In genomic region chr11:119797736-119798135, GRCh38 we compare ENCODE assay signal across 18 cellular contexts.
DNase-seq lines count a peak whose midpoint lies in the region; ATAC-seq and TF ChIP-seq lines count a peak whose summit lies in the region.
"Had no signal": no experiment of that assay in that cellular context is flagged by ENCODE, and none has a peak within 500 bp of the region (broad histone marks: within the 10 kb centered on the region; RNA-seq: fewer than 3 reads in every experiment).

No MANE protein-coding gene starts in this region.

- H3K4me2 ChIP-seq in PC-9 = no peak overlapping the region
- H3K4me2 ChIP-seq: A549, KMS-11 had no signal

- H3K4me3 ChIP-seq in PC-9 = no peak overlapping the region
- H3K4me3 ChIP-seq: A549 had no signal

- no peaks in the 10 kb centered on the region for H4K20me1 ChIP-seq in PC-9 (ENCODE audit: insufficient read depth)

- CTCF ChIA-PET in WTC11 (lab: Charles Lee) = interaction anchor here (0.6 to 1.6 kb wide), 13 partner anchors 9 to 413 kb away, joined by 3 to 8 read pairs (median 4); partner anchors contain the start of gene NECTIN1
- CTCF ChIA-PET in PC-9 (lab: Charles Lee) = no interaction called here

- H3F3A ChIP-seq in PC-9 (ENCODE audit: insufficient read depth, low read depth) = no peaks in the 10 kb centered on the region

- no peaks in the 10 kb centered on the region for H3K79me2 ChIP-seq in PC-9 (ENCODE audit: low read depth)

- H3K9me2 ChIP-seq in PC-9 (ENCODE audit: insufficient read depth) = no peaks in the 10 kb centered on the region

- ATAC-seq in WTC11 (peak; percentile 68), GM19463 (IDR thresholded peaks at IDR 0.05; ENCODE audit: unreplicated experiment) (no peak), HG02840 (IDR thresholded peaks at IDR 0.05; ENCODE audit: low FRiP score, unreplicated experiment) (no peak)
- ATAC-seq: A549 had no signal

- no peak for TF ChIP-seq CTCF in WTC11 (IDR thresholded peaks at IDR 0.05)
- TF ChIP-seq CTCF in endothelial cell (IDR thresholded peaks at IDR 0.05; ENCODE audit: unreplicated experiment) = no peak
- TF ChIP-seq CTCF in nephron progenitor cell (IDR thresholded peaks at IDR 0.05) = no peak
- no peak for TF ChIP-seq CTCF in type B pancreatic cell (conservative IDR thresholded peaks at IDR 0.05)
- no peak for TF ChIP-seq CTCF in PC-9 (conservative IDR thresholded peaks at IDR 0.05)

- BruUV-seq in PC-9 (replicated peaks; lab: Mats Ljungman, UMichigan) = no TSS peak

- H2AFZ ChIP-seq in PC-9 = no peak overlapping the region

- H3K9me3 ChIP-seq in PC-9 (ENCODE audit: insufficient read depth, low read depth) = no peaks in the 10 kb centered on the region
- H3K9me3 ChIP-seq: A549, Caco-2 had no signal

- H3K4me1 ChIP-seq in PC-9 (replicated peaks; ENCODE audit: insufficient read depth) = no peaks in the 10 kb centered on the region
- H3K4me1 ChIP-seq: A549 had no signal

- DNase-seq in WTC11 (ENCODE audit: low spot score) (peak; percentile 42), endothelial cell (ENCODE audit: low spot score) (peak; percentile 23), nephron progenitor cell (peak; percentile 36), type B pancreatic cell (ENCODE audit: extremely low spot score, unreplicated experiment) (no peak), PC-9 (no peak)
- DNase-seq: CD4-positive, alpha-beta T cell; DMS153; GF-D8; HFFc6; MV-4-11; NCI-H1694 treated with DMSO at 0.1 percent for 48 hours; NCI-H524 had no signal

- H3K4me1 Mint-ChIP-seq in WTC11 (peaks cover 52% of the 10 kb centered on the region), endothelial cell (ENCODE audit: unreplicated experiment) (peaks cover 6% of the 10 kb centered on the region), nephron progenitor cell (peaks cover 63% of the 10 kb centered on the region), type B pancreatic cell (ENCODE audit: unreplicated experiment) (peaks cover 23% of the 10 kb centered on the region)

- H3K27me3 ChIP-seq in PC-9 (ENCODE audit: insufficient read depth, low read depth) = peaks cover 93% of the 10 kb centered on the region

- POLR2A ChIA-PET in WTC11 (lab: Charles Lee) (interaction anchor here (1.4 kb wide), 1 partner anchor 12 kb away, joined by 3 read pairs; no protein-coding TSS in a partner anchor), PC-9 (lab: Charles Lee; ENCODE audit: unreplicated experiment) (no interaction called here)

- intact Hi-C loops in PC-9 (cut with micrococcal nuclease; ENCODE audit: unreplicated experiment) = no loop called here

- peaks cover 71% of the 10 kb centered on the region for H3K27me3 Mint-ChIP-seq in WTC11 (ENCODE audit: low read depth)
- peaks cover 15% of the 10 kb centered on the region for H3K27me3 Mint-ChIP-seq in endothelial cell (ENCODE audit: unreplicated experiment)
- H3K27me3 Mint-ChIP-seq in nephron progenitor cell (ENCODE audit: low read depth, poor library complexity) = peaks cover 14% of the 10 kb centered on the region
- H3K27me3 Mint-ChIP-seq in type B pancreatic cell = peaks cover 21% of the 10 kb centered on the region

- H3K27ac ChIP-seq in PC-9 = no peak overlapping the region
- H3K27ac ChIP-seq: A549, HL-60, KMS-11 had no signal

- no peaks in the 10 kb centered on the region for H3K36me3 ChIP-seq in PC-9 (ENCODE audit: low read depth)

- H3K9me3 Mint-ChIP-seq in WTC11 = no peaks in the 10 kb centered on the region
- H3K9me3 Mint-ChIP-seq in endothelial cell (ENCODE audit: unreplicated experiment) = no peaks in the 10 kb centered on the region
- no peaks in the 10 kb centered on the region for H3K9me3 Mint-ChIP-seq in nephron progenitor cell
- H3K9me3 Mint-ChIP-seq in type B pancreatic cell = no peaks in the 10 kb centered on the region
- H3K9me3 Mint-ChIP-seq: CD4-positive, alpha-beta T cell; HFFc6 had no signal

- H3K27ac Mint-ChIP-seq in WTC11 = no peak overlapping the region
- H3K27ac Mint-ChIP-seq in endothelial cell (ENCODE audit: unreplicated experiment) = no peak overlapping the region
- peak overlapping the region; percentile 65 for H3K27ac Mint-ChIP-seq in nephron progenitor cell
- peak overlapping the region; percentile 56 for H3K27ac Mint-ChIP-seq in type B pancreatic cell
- H3K27ac Mint-ChIP-seq: CD4-positive, alpha-beta T cell; HFFc6 had no signal

- H3K36me3 Mint-ChIP-seq in WTC11 = no peaks in the 10 kb centered on the region
- H3K36me3 Mint-ChIP-seq in endothelial cell (ENCODE audit: low read depth, unreplicated experiment) = no peaks in the 10 kb centered on the region
- no peaks in the 10 kb centered on the region for H3K36me3 Mint-ChIP-seq in nephron progenitor cell (ENCODE audit: low read depth)
- no peaks in the 10 kb centered on the region for H3K36me3 Mint-ChIP-seq in type B pancreatic cell

- peak overlapping the region; percentile 14; the same call in 1 of the 2 replicates for H3K4me3 Mint-ChIP-seq in WTC11
- H3K4me3 Mint-ChIP-seq in endothelial cell (ENCODE audit: unreplicated experiment) = no peak overlapping the region
- no peak overlapping the region for H3K4me3 Mint-ChIP-seq in nephron progenitor cell
- no peak overlapping the region for H3K4me3 Mint-ChIP-seq in type B pancreatic cell
- H3K4me3 Mint-ChIP-seq: CD4-positive, alpha-beta T cell; HFFc6 had no signal

TF ChIP-seq in WTC11, 78 proteins besides CTCF, POLR2A, EP300 and RAD21:
- TF ChIP-seq ZNF416 (CRISPR knock-in tag; IDR thresholded peaks at IDR 0.05) (no peak), ARID4B (CRISPR knock-in tag; IDR thresholded peaks at IDR 0.05; ENCODE audit: borderline replicate concordance) (no peak), ZNF121 (CRISPR knock-in tag; IDR thresholded peaks at IDR 0.05) (peak; percentile 89), MYBL2 (CRISPR knock-in tag; IDR thresholded peaks at IDR 0.05) (no peak)

Comparison
In these comparisons a context has a peak if more than half of its experiments do, and no peak if none do; other contexts are left out.
1. DNase-seq: peak in WTC11 (single experiment), endothelial cell (single experiment) and nephron progenitor cell (single experiment); none in type B pancreatic cell (single experiment) and PC-9 (0 of 2).
2. H3K27ac Mint-ChIP-seq: peak in nephron progenitor cell (single experiment) and type B pancreatic cell (single experiment); none in WTC11 (single experiment) and endothelial cell (single experiment).